ENCODE assay signal across 20 cellular contexts in the genomic region with DNA sequence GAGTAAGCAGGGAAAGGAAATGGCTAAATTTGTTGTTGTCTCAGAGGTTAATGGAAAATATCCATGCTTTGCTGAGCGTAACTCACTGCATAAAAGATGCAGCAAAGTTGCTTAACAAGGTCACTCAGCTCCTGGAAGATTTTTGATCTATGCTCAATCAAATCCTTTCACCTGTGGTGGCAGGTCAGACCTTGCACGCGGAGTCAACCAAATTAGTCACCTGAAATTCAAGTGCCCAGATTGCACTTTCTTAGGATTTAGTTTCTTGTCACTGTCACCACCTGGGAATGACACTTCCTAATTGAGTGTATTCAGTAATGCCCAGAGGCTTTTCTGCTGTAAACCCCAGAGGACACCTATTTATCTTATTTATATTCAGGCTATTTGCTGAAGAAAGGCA.
"Had no signal": no experiment of that assay in that cellular context is flagged by ENCODE, and none has a peak within 500 bp of the region (broad histone marks: within the 10 kb centered on the region; RNA-seq: fewer than 3 reads in every experiment).

No MANE protein-coding gene starts in this region.

- H3K4me3 Mint-ChIP-seq: activated CD4-positive, alpha-beta T cell treated with anti-CD3 and anti-CD28 coated beads, Interleukin-2, amount 10 ng/mL, durations not matched to agents 24 days and 14 days; activated CD8-positive, alpha-beta T cell treated with anti-CD3 and anti-CD28 coated beads for 36 hours; activated naive CD8-positive, alpha-beta T cell treated with anti-CD3 and anti-CD28 coated beads, Interleukin-2, amount 10 ng/mL, durations not matched to agents 7 days and 5 days; brain; central memory CD8-positive, alpha-beta T cell; naive B cell; neural crest cell; T-helper 2 cell treated with Interferon-gamma antibody and Interleukin-4, amounts not matched to agents 5 μg/mL and 100 μg/mL, for 36 hours had no signal

- H3K4me3 ChIP-seq: colonic mucosa, transverse colon had no signal

- H3K4me1 Mint-ChIP-seq: activated CD4-positive, alpha-beta T cell treated with anti-CD3 and anti-CD28 coated beads, Interleukin-2, amount 10 ng/mL, durations not matched to agents 24 days and 14 days; activated naive CD8-positive, alpha-beta T cell treated with anti-CD3 and anti-CD28 coated beads, Interleukin-2, amount 10 ng/mL, durations not matched to agents 7 days and 5 days; central memory CD8-positive, alpha-beta T cell; naive B cell had no signal

- H3K9me3 ChIP-seq: colonic mucosa had no signal

- H3K27me3 Mint-ChIP-seq: activated CD4-positive, alpha-beta T cell treated with anti-CD3 and anti-CD28 coated beads, Interleukin-2, amount 10 ng/mL, durations not matched to agents 24 days and 14 days; activated CD8-positive, alpha-beta T cell treated with anti-CD3 and anti-CD28 coated beads for 36 hours; activated naive CD8-positive, alpha-beta T cell treated with anti-CD3 and anti-CD28 coated beads, Interleukin-2, amount 10 ng/mL, durations not matched to agents 7 days and 5 days; brain; central memory CD8-positive, alpha-beta T cell; naive B cell; progenitor cell of endocrine pancreas had no signal

- H3K4me1 ChIP-seq: colonic mucosa, transverse colon had no signal

- H3K27ac ChIP-seq: colonic mucosa, transverse colon had no signal

- H3K36me3 Mint-ChIP-seq: activated naive CD8-positive, alpha-beta T cell treated with anti-CD3 and anti-CD28 coated beads, Interleukin-2, amount 10 ng/mL, durations not matched to agents 7 days and 5 days; naive B cell had no signal

- H3K36me3 ChIP-seq: colonic mucosa, transverse colon had no signal

- H3K27ac Mint-ChIP-seq: activated CD4-positive, alpha-beta T cell treated with anti-CD3 and anti-CD28 coated beads, Interleukin-2, amount 10 ng/mL, durations not matched to agents 24 days and 14 days; activated CD8-positive, alpha-beta T cell treated with anti-CD3 and anti-CD28 coated beads for 36 hours; activated naive CD8-positive, alpha-beta T cell treated with anti-CD3 and anti-CD28 coated beads, Interleukin-2, amount 10 ng/mL, durations not matched to agents 7 days and 5 days; activated T-helper 2 cell treated with anti-CD3 and anti-CD28 coated beads, Interferon-gamma antibody, Interleukin-2, Interleukin-4, amounts not matched to agents 10 μg/mL and 5 μg/mL and 100 μg/mL, durations not matched to agents 14 hours and 24 hours and 36 hours; naive B cell; progenitor cell of endocrine pancreas; T-helper 2 cell treated with Interferon-gamma antibody and Interleukin-4, amounts not matched to agents 5 μg/mL and 100 μg/mL, for 36 hours had no signal

- ATAC-seq: activated CD8-positive, alpha-beta T cell treated with anti-CD3 and anti-CD28 coated beads for 36 hours; left lobe of liver; stimulated activated naive CD8-positive, alpha-beta T cell treated with anti-CD3 and anti-CD28 coated beads, Interleukin-15, Interleukin-2, amounts not matched to agents 100 U/mL and 50 U/mL, for 24 hours had no signal

- DNase-seq: activated CD4-positive, alpha-beta T cell treated with anti-CD3 and anti-CD28 coated beads, Interleukin-2, amount 10 ng/mL, durations not matched to agents 24 days and 14 days; activated CD8-positive, alpha-beta T cell treated with anti-CD3 and anti-CD28 coated beads for 36 hours; activated naive CD4-positive, alpha-beta T cell treated with Interleukin-2 at 50 U/mL for 16 hours; activated naive CD8-positive, alpha-beta T cell treated with anti-CD3 and anti-CD28 coated beads, Interleukin-2, amount 10 ng/mL, durations not matched to agents 7 days and 5 days; activated T-cell treated with anti-CD3 and anti-CD28 coated beads, Interleukin-2, amount 50 U/mL, for 1 hour; colonic mucosa; foreskin melanocyte; hypothalamus; islet precursor cell; naive B cell; stimulated activated CD4-positive, alpha-beta T cell treated with anti-CD3 and anti-CD28 coated beads, Interleukin-2, amount 100 ng/mL, for 24 hours; stimulated activated naive CD8-positive, alpha-beta T cell treated with anti-CD3 and anti-CD28 coated beads, Interleukin-15, Interleukin-2, amounts not matched to agents 100 U/mL and 50 U/mL, for 24 hours; transverse colon had no signal

- H3K27me3 ChIP-seq: colonic mucosa, transverse colon had no signal
